Comparison of ENCODE assay signal across 18 cellular contexts in genomic region chr20:828987-829386, GRCh38. TPM values are rescaled to one million over a fixed set of nuclear protein-coding genes. Genes with fewer than 3 reads are reported as not detected.
DNase-seq lines count a peak whose midpoint lies in the region; TF ChIP-seq lines count a peak whose summit lies in the region.
"Had no signal": no experiment of that assay in that cellular context is flagged by ENCODE, and none has a peak within 500 bp of the region (broad histone marks: within the 10 kb centered on the region; RNA-seq: fewer than 3 reads in every experiment).

No MANE protein-coding gene starts in this region.

- no peaks in the 10 kb centered on the region for H3K36me3 ChIP-seq in transverse colon
- H3K36me3 ChIP-seq: heart left ventricle had no signal

- no peak for TF ChIP-seq CTCF in transverse colon (IDR thresholded peaks at IDR 0.05)

- no peak for DNase-seq in activated CD4-positive, alpha-beta T cell treated with anti-CD3 and anti-CD28 coated beads, Interleukin-2, amount 10 ng/mL, durations not matched to agents 7 days and 5 days
- DNase-seq in activated CD4-positive, alpha-beta T cell treated with anti-CD3 and anti-CD28 coated beads for 1 hour: no peak
- DNase-seq in NCI-H69 (lab: John Stamatoyannopoulos, UW) (peak; percentile 54), transverse colon (peak; percentile 8), NCI-H2029 treated with DMSO at 0.1 percent for 48 hours (lab: John Stamatoyannopoulos, UW) (no peak), DMS79 (lab: John Stamatoyannopoulos, UW) (no peak)
- no peak for DNase-seq in activated naive CD8-positive, alpha-beta T cell treated with anti-CD3 and anti-CD28 coated beads for 36 hours
- DNase-seq: activated CD4-positive, alpha-beta T cell treated with anti-CD3 and anti-CD28 coated beads for 48 hours; anterior cingulate cortex; dermis blood vessel endothelial cell; kidney glomerular epithelial cell; NCI-H1930; NCI-H748 treated with DMSO at 0.1 percent for 48 hours; T-helper 17 cell had no signal

- WGBS in transverse colon (ENCODE audit: low coverage in 1 of 2), 2 donors: 52 to 58% methylated on average over 3 to 6 of the region's 6 CpGs

- no peaks in the 10 kb centered on the region for H3K9me3 Mint-ChIP-seq in activated CD4-positive, alpha-beta T cell treated with anti-CD3 and anti-CD28 coated beads, Interleukin-2, amount 10 ng/mL, durations not matched to agents 7 days and 5 days
- no peaks in the 10 kb centered on the region for H3K9me3 Mint-ChIP-seq in dendritic cell treated with granulocyte-macrophage colony-stimulating factor and Interleukin-4, amounts not matched to agents 40 ng/mL and 50 ng/mL, for 4 days
- H3K9me3 Mint-ChIP-seq in activated naive CD8-positive, alpha-beta T cell treated with anti-CD3 and anti-CD28 coated beads for 36 hours: no peaks in the 10 kb centered on the region
- H3K9me3 Mint-ChIP-seq: stimulated activated naive CD8-positive, alpha-beta T cell treated with anti-CD3 and anti-CD28 coated beads, Interleukin-15, Interleukin-2, amounts not matched to agents 100 ng/mL and 50 ng/mL, for 24 hours had no signal

- no peak for TF ChIP-seq EP300 in transverse colon (IDR thresholded peaks at IDR 0.05; ENCODE audit: low read depth)

- no peak overlapping the region for H3K4me3 ChIP-seq in transverse colon
- H3K4me3 ChIP-seq: heart left ventricle had no signal

- H3K4me1 Mint-ChIP-seq in activated CD4-positive, alpha-beta T cell treated with anti-CD3 and anti-CD28 coated beads, Interleukin-2, amount 10 ng/mL, durations not matched to agents 7 days and 5 days: peaks cover 13% of the 10 kb centered on the region
- H3K4me1 Mint-ChIP-seq in dendritic cell treated with granulocyte-macrophage colony-stimulating factor and Interleukin-4, amounts not matched to agents 40 ng/mL and 50 ng/mL, for 4 days (ENCODE audit: low read depth): peaks cover 28% of the 10 kb centered on the region
- peaks cover 4% of the 10 kb centered on the region for H3K4me1 Mint-ChIP-seq in activated naive CD8-positive, alpha-beta T cell treated with anti-CD3 and anti-CD28 coated beads for 36 hours

- no peak overlapping the region for H3K4me3 Mint-ChIP-seq in activated CD4-positive, alpha-beta T cell treated with anti-CD3 and anti-CD28 coated beads, Interleukin-2, amount 10 ng/mL, durations not matched to agents 7 days and 5 days
- H3K4me3 Mint-ChIP-seq in dendritic cell treated with granulocyte-macrophage colony-stimulating factor and Interleukin-4, amounts not matched to agents 40 ng/mL and 50 ng/mL, for 4 days: no peak overlapping the region
- no peak overlapping the region for H3K4me3 Mint-ChIP-seq in activated naive CD8-positive, alpha-beta T cell treated with anti-CD3 and anti-CD28 coated beads for 36 hours
- H3K4me3 Mint-ChIP-seq: stimulated activated naive CD8-positive, alpha-beta T cell treated with anti-CD3 and anti-CD28 coated beads, Interleukin-15, Interleukin-2, amounts not matched to agents 100 ng/mL and 50 ng/mL, for 24 hours; T-helper 17 cell had no signal

- intact Hi-C loops in dendritic cell treated with granulocyte-macrophage colony-stimulating factor and Interleukin-4, amounts not matched to agents 40 ng/mL and 50 ng/mL, for 4 days (cut with micrococcal nuclease): no loop called here
- intact Hi-C loops in transverse colon (cut with DNase I; ENCODE audit: low total_unique reads): no loop called here

- H3K9me3 ChIP-seq in transverse colon: no peaks in the 10 kb centered on the region
- H3K9me3 ChIP-seq: heart left ventricle had no signal

- no peaks in the 10 kb centered on the region for H3K27me3 Mint-ChIP-seq in activated CD4-positive, alpha-beta T cell treated with anti-CD3 and anti-CD28 coated beads, Interleukin-2, amount 10 ng/mL, durations not matched to agents 7 days and 5 days
- H3K27me3 Mint-ChIP-seq in dendritic cell treated with granulocyte-macrophage colony-stimulating factor and Interleukin-4, amounts not matched to agents 40 ng/mL and 50 ng/mL, for 4 days: no peaks in the 10 kb centered on the region
- no peaks in the 10 kb centered on the region for H3K27me3 Mint-ChIP-seq in activated naive CD8-positive, alpha-beta T cell treated with anti-CD3 and anti-CD28 coated beads for 36 hours
- H3K27me3 Mint-ChIP-seq: stimulated activated naive CD8-positive, alpha-beta T cell treated with anti-CD3 and anti-CD28 coated beads, Interleukin-15, Interleukin-2, amounts not matched to agents 100 ng/mL and 50 ng/mL, for 24 hours; T-helper 17 cell had no signal

- H3K27ac ChIP-seq in transverse colon: peak overlapping the region in 1 of 4 donors; percentile 9
- H3K27ac ChIP-seq: heart left ventricle, RWPE1 had no signal

- no peaks in the 10 kb centered on the region for H3K36me3 Mint-ChIP-seq in activated CD4-positive, alpha-beta T cell treated with anti-CD3 and anti-CD28 coated beads, Interleukin-2, amount 10 ng/mL, durations not matched to agents 7 days and 5 days (ENCODE audit: low read depth)
- peaks cover 6% of the 10 kb centered on the region for H3K36me3 Mint-ChIP-seq in dendritic cell treated with granulocyte-macrophage colony-stimulating factor and Interleukin-4, amounts not matched to agents 40 ng/mL and 50 ng/mL, for 4 days (ENCODE audit: low read depth)
- H3K36me3 Mint-ChIP-seq in activated naive CD8-positive, alpha-beta T cell treated with anti-CD3 and anti-CD28 coated beads for 36 hours: no peaks in the 10 kb centered on the region

- in situ Hi-C loops in transverse colon (cut with MboI; ENCODE audit: low pct_ligation_motif_present in 1 of 4, low pct_unique_long_range_greater_than_20kb in 1 of 4, low sequenced_read_pairs in 3 of 4): loop anchor here in 1 of 4 donors (25.0 kb wide), 1 partner anchor 283 kb away; the partner anchor contains the start of gene PSMF1

- peaks cover 0 to 5% (median 2%) of the 10 kb centered on the region in 4 donors for H3K4me1 ChIP-seq in transverse colon

- no peaks in the 10 kb centered on the region for H3K27me3 ChIP-seq in transverse colon
- H3K27me3 ChIP-seq: heart left ventricle had no signal

- no peak for TF ChIP-seq POLR2A in transverse colon (IDR thresholded peaks at IDR 0.05)

- POLR2A ChIA-PET in activated CD4-positive, alpha-beta T cell treated with anti-CD3 and anti-CD28 coated beads, Interleukin-2, amount 10 ng/mL, durations not matched to agents 7 days and 5 days (lab: Charles Lee): no interaction called here

- H3K27ac Mint-ChIP-seq in activated CD4-positive, alpha-beta T cell treated with anti-CD3 and anti-CD28 coated beads, Interleukin-2, amount 10 ng/mL, durations not matched to agents 7 days and 5 days: peak overlapping the region; percentile 13
- peak overlapping the region; percentile 64 for H3K27ac Mint-ChIP-seq in dendritic cell treated with granulocyte-macrophage colony-stimulating factor and Interleukin-4, amounts not matched to agents 40 ng/mL and 50 ng/mL, for 4 days
- H3K27ac Mint-ChIP-seq in activated naive CD8-positive, alpha-beta T cell treated with anti-CD3 and anti-CD28 coated beads for 36 hours: no peak overlapping the region
- H3K27ac Mint-ChIP-seq: stimulated activated naive CD8-positive, alpha-beta T cell treated with anti-CD3 and anti-CD28 coated beads, Interleukin-15, Interleukin-2, amounts not matched to agents 100 ng/mL and 50 ng/mL, for 24 hours; T-helper 17 cell had no signal

- CTCF ChIA-PET in activated CD4-positive, alpha-beta T cell treated with anti-CD3 and anti-CD28 coated beads, Interleukin-2, amount 10 ng/mL, durations not matched to agents 7 days and 5 days (lab: Charles Lee): interaction anchor here (2.6 kb wide), 1 partner anchor 128 kb away, joined by 8 read pairs; no protein-coding TSS in a partner anchor

RNA-seq across cellular contexts. Expression of gene FAM110A, which starts 4.5 kb away (rescaled TPM):
- total RNA-seq in activated CD4-positive, alpha-beta T cell treated with anti-CD3 and anti-CD28 coated beads, Interleukin-2, amount 10 ng/mL, durations not matched to agents 7 days and 5 days: 10 to 100 TPM; 27.6 to 30.2 TPM
- 10 to 100 TPM in 1 of 4 donors, 1 to 10 TPM in 3; 4.0 to 14.6 (median 6.9) TPM for total RNA-seq in transverse colon
- 10 to 100 TPM; 21.3 to 21.4 TPM for total RNA-seq in activated naive CD8-positive, alpha-beta T cell treated with anti-CD3 and anti-CD28 coated beads for 36 hours

Comparison
In these comparisons a context has a peak if more than half of its experiments do, and no peak if none do; other contexts are left out.
1. DNase-seq: peak in NCI-H69 (single experiment) and transverse colon (single experiment); none in activated CD4-positive, alpha-beta T cell treated with anti-CD3 and anti-CD28 coated beads, Interleukin-2, amount 10 ng/mL, durations not matched to agents 7 days and 5 days (single experiment), activated CD4-positive, alpha-beta T cell treated with anti-CD3 and anti-CD28 coated beads for 1 hour (single experiment), activated naive CD8-positive, alpha-beta T cell treated with anti-CD3 and anti-CD28 coated beads for 36 hours (single experiment), NCI-H2029 treated with DMSO at 0.1 percent for 48 hours (single experiment) and DMS79 (single experiment).